ENCODE assay signal across 16 cellular contexts in genomic region chr12:120800665-120801064, GRCh38.
A peak's percentile ranks its signal among the peaks of the same experiment; 100 is the strongest.
DNase-seq lines count a peak whose midpoint lies in the region; ATAC-seq and TF ChIP-seq lines count a peak whose summit lies in the region.
"Had no signal": no experiment of that assay in that cellular context is flagged by ENCODE, and none has a peak within 500 bp of the region (broad histone marks: within the 10 kb centered on the region; RNA-seq: fewer than 3 reads in every experiment).

No MANE protein-coding gene starts in this region.

- TF ChIP-seq CTCF in GM12865 (IDR thresholded peaks at IDR 0.05; ENCODE audit: insufficient read depth, low read depth, low read length, missing control alignments), result no peak
- no peak for TF ChIP-seq CTCF in activated B cell treated with CpG ODN at 0.5 μM for 24 hours (IDR thresholded peaks at IDR 0.05)
- TF ChIP-seq CTCF in body of pancreas (IDR thresholded peaks at IDR 0.05), result no peak
- TF ChIP-seq CTCF in nephron progenitor cell (IDR thresholded peaks at IDR 0.05), result no peak

- no peak for TF ChIP-seq POLR2A in body of pancreas (IDR thresholded peaks at IDR 0.05)

- CTCF ChIA-PET in activated B cell treated with CpG ODN at 0.5 μM for 24 hours (lab: Charles Lee), result interaction anchor here (1.7 kb wide), 1 partner anchor 15 kb away, joined by 4 read pairs; no protein-coding TSS in a partner anchor

- POLR2A ChIA-PET in activated B cell treated with CpG ODN at 0.5 μM for 24 hours (lab: Charles Lee), result interaction anchor here (0.5 to 2.6 kb wide), 6 partner anchors 12 to 509 kb away, joined by 3 to 9 read pairs (median 4); partner anchors contain the start of gene RNU4-2

- H3K9me3 ChIP-seq in body of pancreas, result no peaks in the 10 kb centered on the region

- H3K4me1 Mint-ChIP-seq in activated B cell treated with CpG ODN at 0.5 μM for 24 hours, result peaks cover 52% of the 10 kb centered on the region
- H3K4me1 Mint-ChIP-seq in nephron progenitor cell, result no peaks in the 10 kb centered on the region

- intact Hi-C loops in activated B cell treated with CpG ODN at 0.5 μM for 24 hours (cut with micrococcal nuclease), result no loop called here
- intact Hi-C loops in body of pancreas (cut with DNase I), result no loop called here

- H3K27me3 Mint-ChIP-seq in activated B cell treated with CpG ODN at 0.5 μM for 24 hours (no peaks in the 10 kb centered on the region), nephron progenitor cell (ENCODE audit: low read depth, poor library complexity) (no peaks in the 10 kb centered on the region)

- no peaks in the 10 kb centered on the region for H3K27me3 ChIP-seq in body of pancreas
- H3K27me3 ChIP-seq: uterus had no signal

- H3K27ac Mint-ChIP-seq in activated B cell treated with CpG ODN at 0.5 μM for 24 hours (peak overlapping the region; percentile 56), nephron progenitor cell (no peak overlapping the region)

- H3K4me3 Mint-ChIP-seq in activated B cell treated with CpG ODN at 0.5 μM for 24 hours (no peak overlapping the region), nephron progenitor cell (no peak overlapping the region)

- H3K4me1 ChIP-seq in body of pancreas, result no peaks in the 10 kb centered on the region
- H3K4me1 ChIP-seq: uterus had no signal

- DNase-seq in GM12865 (ENCODE audit: low read depth) (peak; percentile 57), activated B cell treated with CpG ODN at 0.5 μM for 24 hours (no peak), kidney glomerular epithelial cell (lab: John Stamatoyannopoulos, UW) (peak; percentile 69), hypothalamus (lab: John Stamatoyannopoulos, UW) (no peak), body of pancreas (no peak), nephron progenitor cell (no peak)
- DNase-seq: anterior cingulate cortex; hippocampal formation; NCI-H1694; small intestine; stimulated activated naive CD4-positive, alpha-beta T cell treated with Interleukin-2 at 50 U/mL for 16 hours; uterus had no signal

- ATAC-seq in GM21786 (IDR thresholded peaks at IDR 0.05; ENCODE audit: unreplicated experiment) (peak; percentile 34), activated B cell treated with CpG ODN at 0.5 μM for 24 hours (ENCODE audit: low read depth) (peak; percentile 53), body of pancreas (no peak)
- ATAC-seq: left lobe of liver had no signal

- H3K36me3 Mint-ChIP-seq in activated B cell treated with CpG ODN at 0.5 μM for 24 hours (ENCODE audit: low read depth), result peaks cover 30% of the 10 kb centered on the region
- peaks cover 41% of the 10 kb centered on the region for H3K36me3 Mint-ChIP-seq in nephron progenitor cell (ENCODE audit: low read depth)

- no peaks in the 10 kb centered on the region for H3K36me3 ChIP-seq in body of pancreas (replicated peaks in 1 of 2; ENCODE audit: insufficient read depth in 1 of 2, low read depth in 2 of 2)
- H3K36me3 ChIP-seq: uterus had no signal

- no peak overlapping the region for H3K27ac ChIP-seq in body of pancreas
- H3K27ac ChIP-seq: parathyroid adenoma, uterus, VCaP had no signal

- H3K4me3 ChIP-seq in GM12865 (ENCODE audit: low read depth, low read length) (no peak overlapping the region), body of pancreas (no peak overlapping the region)
- H3K4me3 ChIP-seq: uterus had no signal

- peaks cover 6% of the 10 kb centered on the region for H3K9me3 Mint-ChIP-seq in activated B cell treated with CpG ODN at 0.5 μM for 24 hours
- H3K9me3 Mint-ChIP-seq in nephron progenitor cell, result peaks cover 23% of the 10 kb centered on the region

Comparison
In these comparisons a context has a peak if more than half of its experiments do, and no peak if none do; other contexts are left out.
1. DNase-seq: peak in GM12865 (single experiment) and kidney glomerular epithelial cell (single experiment); none in activated B cell treated with CpG ODN at 0.5 μM for 24 hours (single experiment), hypothalamus (0 of 51), body of pancreas (0 of 4) and nephron progenitor cell (single experiment).